ENCODE assay signal across 2 cellular contexts in the genomic region with DNA sequence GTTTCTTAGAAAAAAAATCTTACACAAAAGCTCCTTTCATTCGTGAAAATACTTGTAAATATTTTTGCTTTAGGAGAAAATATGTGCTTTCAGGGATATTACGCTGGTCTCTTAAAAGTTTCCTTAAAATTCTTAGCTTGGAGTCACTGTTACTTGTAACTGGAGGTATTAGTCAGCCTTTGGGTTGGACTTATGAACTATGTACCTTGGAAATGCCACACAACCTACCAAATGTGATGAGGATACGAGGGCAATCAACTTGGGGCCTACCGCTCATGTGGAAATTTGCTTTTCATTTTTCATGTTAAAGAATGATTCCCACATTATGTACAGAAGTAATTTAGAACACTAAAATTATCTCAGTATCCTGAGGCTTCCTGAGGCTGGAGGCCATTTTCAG.
TF ChIP-seq lines count a peak whose summit lies in the region.

No MANE protein-coding gene starts in this region.

TF ChIP-seq in HCT116, 20 proteins besides CTCF, POLR2A, EP300 and RAD21:
- TF ChIP-seq, protein P1, sequence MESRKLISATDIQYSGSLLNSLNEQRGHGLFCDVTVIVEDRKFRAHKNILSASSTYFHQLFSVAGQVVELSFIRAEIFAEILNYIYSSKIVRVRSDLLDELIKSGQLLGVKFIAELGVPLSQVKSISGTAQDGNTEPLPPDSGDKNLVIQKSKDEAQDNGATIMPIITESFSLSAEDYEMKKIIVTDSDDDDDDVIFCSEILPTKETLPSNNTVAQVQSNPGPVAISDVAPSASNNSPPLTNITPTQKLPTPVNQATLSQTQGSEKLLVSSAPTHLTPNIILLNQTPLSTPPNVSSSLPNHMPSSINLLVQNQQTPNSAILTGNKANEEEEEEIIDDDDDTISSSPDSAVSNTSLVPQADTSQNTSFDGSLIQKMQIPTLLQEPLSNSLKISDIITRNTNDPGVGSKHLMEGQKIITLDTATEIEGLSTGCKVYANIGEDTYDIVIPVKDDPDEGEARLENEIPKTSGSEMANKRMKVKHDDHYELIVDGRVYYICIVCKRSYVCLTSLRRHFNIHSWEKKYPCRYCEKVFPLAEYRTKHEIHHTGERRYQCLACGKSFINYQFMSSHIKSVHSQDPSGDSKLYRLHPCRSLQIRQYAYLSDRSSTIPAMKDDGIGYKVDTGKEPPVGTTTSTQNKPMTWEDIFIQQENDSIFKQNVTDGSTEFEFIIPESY (IDR thresholded peaks at IDR 0.05; ENCODE audit: extremely low read depth, insufficient replicate concordance, low read length): no peak
- TF ChIP-seq, protein P2, sequence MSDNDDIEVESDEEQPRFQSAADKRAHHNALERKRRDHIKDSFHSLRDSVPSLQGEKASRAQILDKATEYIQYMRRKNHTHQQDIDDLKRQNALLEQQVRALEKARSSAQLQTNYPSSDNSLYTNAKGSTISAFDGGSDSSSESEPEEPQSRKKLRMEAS (IDR thresholded peaks at IDR 0.05): no peak
- TF ChIP-seq CEBPB (IDR thresholded peaks at IDR 0.05; ENCODE audit: low read depth): no peak
- TF ChIP-seq TCF7L2 (IDR thresholded peaks at IDR 0.05; ENCODE audit: borderline replicate concordance, extremely low read depth, insufficient read depth, insufficient read length): no peak
- no peak for TF ChIP-seq EGR1 (IDR thresholded peaks at IDR 0.05; ENCODE audit: low read depth)
- TF ChIP-seq ZNF274 (IDR thresholded peaks at IDR 0.05; ENCODE audit: low read depth, low read length): no peak
- no peak for TF ChIP-seq EZH2phosphoT487 (IDR thresholded peaks at IDR 0.05; ENCODE audit: borderline replicate concordance)
- no peak for TF ChIP-seq YY1 (IDR thresholded peaks at IDR 0.05; ENCODE audit: extremely low read depth, insufficient replicate concordance, low read depth, low read length)
- no peak for TF ChIP-seq SP1 (IDR thresholded peaks at IDR 0.05; ENCODE audit: low read depth)
- no peak for TF ChIP-seq JUND (IDR thresholded peaks at IDR 0.05)

TF ChIP-seq in H1, 55 proteins besides CTCF, POLR2A, EP300 and RAD21:
- no peak for TF ChIP-seq CREB1 (IDR thresholded peaks at IDR 0.05)
- no peak for TF ChIP-seq RFX5 (IDR thresholded peaks at IDR 0.05; ENCODE audit: borderline replicate concordance, low read depth, low read length)
- TF ChIP-seq RNF2 (IDR thresholded peaks at IDR 0.05; ENCODE audit: borderline replicate concordance, low read depth, low read length, missing control alignments, poor library complexity, severe bottlenecking): no peak
- no peak for TF ChIP-seq PHF8 (conservative IDR thresholded peaks at IDR 0.05; ENCODE audit: low read depth, low read length)
- TF ChIP-seq TCF12 (IDR thresholded peaks at IDR 0.05; ENCODE audit: low read depth, low read length): no peak
- TF ChIP-seq POU5F1 (IDR thresholded peaks at IDR 0.05; ENCODE audit: low read depth, low read length): no peak
- TF ChIP-seq YY1 (IDR thresholded peaks at IDR 0.05; ENCODE audit: low read depth, low read length): no peak
- TF ChIP-seq BCL11A (IDR thresholded peaks at IDR 0.05; ENCODE audit: low read depth in 2 of 2, low read length in 2 of 2): no peak
- TF ChIP-seq SIRT6 (IDR thresholded peaks at IDR 0.05; ENCODE audit: low read length): no peak
- TF ChIP-seq MAFK (IDR thresholded peaks at IDR 0.05; ENCODE audit: low read depth, low read length): no peak
- no peak for TF ChIP-seq BRCA1 (IDR thresholded peaks at IDR 0.05; ENCODE audit: low read depth, low read length)
- TF ChIP-seq NANOG (IDR thresholded peaks at IDR 0.05; ENCODE audit: insufficient read depth, low read depth, low read length, poor library complexity, severe bottlenecking): no peak
- TF ChIP-seq, protein P3, sequence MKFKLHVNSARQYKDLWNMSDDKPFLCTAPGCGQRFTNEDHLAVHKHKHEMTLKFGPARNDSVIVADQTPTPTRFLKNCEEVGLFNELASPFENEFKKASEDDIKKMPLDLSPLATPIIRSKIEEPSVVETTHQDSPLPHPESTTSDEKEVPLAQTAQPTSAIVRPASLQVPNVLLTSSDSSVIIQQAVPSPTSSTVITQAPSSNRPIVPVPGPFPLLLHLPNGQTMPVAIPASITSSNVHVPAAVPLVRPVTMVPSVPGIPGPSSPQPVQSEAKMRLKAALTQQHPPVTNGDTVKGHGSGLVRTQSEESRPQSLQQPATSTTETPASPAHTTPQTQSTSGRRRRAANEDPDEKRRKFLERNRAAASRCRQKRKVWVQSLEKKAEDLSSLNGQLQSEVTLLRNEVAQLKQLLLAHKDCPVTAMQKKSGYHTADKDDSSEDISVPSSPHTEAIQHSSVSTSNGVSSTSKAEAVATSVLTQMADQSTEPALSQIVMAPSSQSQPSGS (IDR thresholded peaks at IDR 0.05; ENCODE audit: low read length): no peak
- TF ChIP-seq SRF (IDR thresholded peaks at IDR 0.05; ENCODE audit: low read depth, low read length): no peak
- TF ChIP-seq CHD1 (IDR thresholded peaks at IDR 0.05; ENCODE audit: low read depth, low read length): no peak
- TF ChIP-seq, protein P4, sequence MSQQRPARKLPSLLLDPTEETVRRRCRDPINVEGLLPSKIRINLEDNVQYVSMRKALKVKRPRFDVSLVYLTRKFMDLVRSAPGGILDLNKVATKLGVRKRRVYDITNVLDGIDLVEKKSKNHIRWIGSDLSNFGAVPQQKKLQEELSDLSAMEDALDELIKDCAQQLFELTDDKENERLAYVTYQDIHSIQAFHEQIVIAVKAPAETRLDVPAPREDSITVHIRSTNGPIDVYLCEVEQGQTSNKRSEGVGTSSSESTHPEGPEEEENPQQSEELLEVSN (IDR thresholded peaks at IDR 0.05): no peak
